ENCODE assay signal across 26 cellular contexts in the genomic region with DNA sequence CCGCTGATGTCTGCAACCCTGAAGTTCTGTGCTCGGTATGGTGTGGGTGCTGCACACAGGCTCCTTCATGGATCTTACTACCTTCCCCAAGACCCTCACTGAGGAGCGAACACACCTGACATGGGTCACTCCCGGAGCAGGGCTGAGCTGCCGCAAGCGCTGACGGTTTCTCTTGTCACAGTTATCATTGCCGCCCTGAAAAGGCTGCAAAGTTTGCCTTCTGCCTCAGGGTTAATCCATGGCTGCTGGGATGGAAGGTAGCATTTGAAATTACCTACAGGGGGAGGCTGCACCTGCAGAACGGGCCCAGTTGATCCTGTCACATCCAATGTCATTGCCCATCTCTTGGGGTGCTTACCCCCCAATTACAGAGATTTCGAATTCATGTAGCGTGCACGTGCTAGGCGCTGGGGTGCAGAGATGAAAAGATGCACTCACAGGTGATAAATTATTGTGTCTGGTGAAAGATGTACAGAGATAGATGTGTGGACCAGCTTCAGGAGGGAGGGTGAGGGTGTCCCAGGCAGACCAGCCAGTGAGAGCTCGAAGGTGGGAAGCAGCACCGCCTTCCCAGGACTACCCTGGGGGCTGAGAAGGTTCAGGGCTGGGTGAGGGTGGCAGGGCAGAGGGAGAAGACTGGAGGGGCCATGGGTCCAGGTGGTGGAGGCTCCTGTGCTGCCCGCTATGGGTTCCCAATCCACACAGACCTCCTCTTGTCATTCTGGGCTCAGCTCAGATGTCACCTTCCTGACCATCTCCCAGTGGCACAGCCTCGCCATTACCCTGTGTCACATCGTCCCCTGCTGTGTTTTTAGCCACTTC.
A peak's percentile ranks its signal among the peaks of the same experiment; 100 is the strongest.
DNase-seq lines count a peak whose midpoint lies in the region; ATAC-seq and TF ChIP-seq lines count a peak whose summit lies in the region.
"Had no signal": no experiment of that assay in that cellular context is flagged by ENCODE, and none has a peak within 500 bp of the region (broad histone marks: within the 10 kb centered on the region; RNA-seq: fewer than 3 reads in every experiment).

No MANE protein-coding gene starts in this region.

- no peaks in the 10 kb centered on the region for H3K4me1 ChIP-seq in HAP-1
- H3K4me1 ChIP-seq: A549, right atrium auricular region had no signal

- DNase-seq in activated CD8-positive, alpha-beta memory T cell treated with anti-CD3 and anti-CD28 coated beads for 24 hours: peak; percentile 24
- DNase-seq in activated CD8-positive, alpha-beta memory T cell treated with anti-CD3 and anti-CD28 coated beads, Interleukin-2, amount 50 U/mL, for 48 hours: no peak
- DNase-seq in coronary artery (ENCODE audit: low spot score): peak; percentile 47
- no peak for DNase-seq in neural crest cell (ENCODE audit: low read depth, low spot score)
- no peak for DNase-seq in NOMO-1 treated with DMSO at 0.1 percent for 48 hours (lab: John Stamatoyannopoulos, UW; ENCODE audit: unreplicated experiment)
- no peak for DNase-seq in HAP-1 (ENCODE audit: low spot score in 2 of 2)
- DNase-seq: activated CD4-positive, alpha-beta T cell treated with anti-CD3 and anti-CD28 coated beads, Interleukin-2, amount 10 ng/mL, durations not matched to agents 7 days and 5 days; activated T-cell treated with anti-CD3 and anti-CD28 coated beads for 4 hours; CD8-positive, alpha-beta memory T cell; IMR-90; mesendoderm; NCI-H1092 treated with DMSO at 0.1 percent for 48 hours; NCI-H2029; NCI-H345; NCI-H774; stimulated activated CD4-positive, alpha-beta T cell treated with anti-CD3 and anti-CD28 coated beads, Interleukin-12 subunit alpha, Interleukin-12 subunit beta, amount 100 ng/mL, for 4 hours; stimulated activated CD4-positive, alpha-beta T cell treated with anti-CD3 and anti-CD28 coated beads, Interleukin-4, amount 100 ng/mL, for 24 hours; stimulated activated naive CD4-positive, alpha-beta T cell treated with Interleukin-2 at 50 U/mL for 16 hours; T-helper 17 cell; trophoblast cell had no signal

- H3K36me3 ChIP-seq in HAP-1 (replicated peaks): no peaks in the 10 kb centered on the region
- H3K36me3 ChIP-seq: right atrium auricular region had no signal

- in situ Hi-C loops in HAP-1 (cut with MboI; ENCODE audit: low sequenced_read_pairs): no loop called here

- no peak for ATAC-seq in HG03039 (IDR thresholded peaks at IDR 0.05; ENCODE audit: unreplicated experiment)
- ATAC-seq: A549, T-helper 17 cell had no signal

- no peaks in the 10 kb centered on the region for H3K9me3 ChIP-seq in HAP-1
- H3K9me3 ChIP-seq: A549, right atrium auricular region, SK-N-SH had no signal

- H3K27ac ChIP-seq in coronary artery (no peak overlapping the region), temporal lobe (ENCODE audit: low read depth, low read length) (peak overlapping the region; percentile 72)
- H3K27ac ChIP-seq: A549, right atrium auricular region had no signal

- no peaks in the 10 kb centered on the region for H3K27me3 Mint-ChIP-seq in neural crest cell (ENCODE audit: low read depth)
- H3K27me3 Mint-ChIP-seq: activated CD4-positive, alpha-beta T cell treated with anti-CD3 and anti-CD28 coated beads, Interleukin-2, amount 10 ng/mL, durations not matched to agents 7 days and 5 days had no signal

- H3K4me3 Mint-ChIP-seq in neural crest cell: no peak overlapping the region
- H3K4me3 Mint-ChIP-seq: activated CD4-positive, alpha-beta T cell treated with anti-CD3 and anti-CD28 coated beads, Interleukin-2, amount 10 ng/mL, durations not matched to agents 7 days and 5 days; brain; CD8-positive, alpha-beta memory T cell; T-helper 17 cell had no signal

- no peak for TF ChIP-seq CTCF in coronary artery (IDR thresholded peaks at IDR 0.05)
- TF ChIP-seq CTCF in neural crest cell (conservative IDR thresholded peaks at IDR 0.05): no peak

- H3K27ac Mint-ChIP-seq in neural crest cell (ENCODE audit: unreplicated experiment): peak overlapping the region; percentile 43
- H3K27ac Mint-ChIP-seq: activated CD4-positive, alpha-beta T cell treated with anti-CD3 and anti-CD28 coated beads, Interleukin-2, amount 10 ng/mL, durations not matched to agents 7 days and 5 days; T-helper 17 cell had no signal

- no peaks in the 10 kb centered on the region for H3K27me3 ChIP-seq in HAP-1 (ENCODE audit: low read depth)
- H3K27me3 ChIP-seq: right atrium auricular region had no signal

- H3K4me3 ChIP-seq in coronary artery (no peak overlapping the region), HAP-1 (no peak overlapping the region)
- H3K4me3 ChIP-seq: A549, right atrium auricular region had no signal

- H3K36me3 Mint-ChIP-seq in neural crest cell (ENCODE audit: low read depth): no peaks in the 10 kb centered on the region
- H3K36me3 Mint-ChIP-seq: brain; CD8-positive, alpha-beta memory T cell had no signal

- H3K4me1 Mint-ChIP-seq in neural crest cell: peaks cover 29% of the 10 kb centered on the region
- H3K4me1 Mint-ChIP-seq: activated CD4-positive, alpha-beta T cell treated with anti-CD3 and anti-CD28 coated beads, Interleukin-2, amount 10 ng/mL, durations not matched to agents 7 days and 5 days; CD8-positive, alpha-beta memory T cell had no signal

- peaks cover 3% of the 10 kb centered on the region for H3K9me3 Mint-ChIP-seq in neural crest cell
- H3K9me3 Mint-ChIP-seq: activated CD4-positive, alpha-beta T cell treated with anti-CD3 and anti-CD28 coated beads, Interleukin-2, amount 10 ng/mL, durations not matched to agents 7 days and 5 days; CD8-positive, alpha-beta memory T cell had no signal

Comparison
In these comparisons a context has a peak if more than half of its experiments do, and no peak if none do; other contexts are left out.
1. DNase-seq: peak in activated CD8-positive, alpha-beta memory T cell treated with anti-CD3 and anti-CD28 coated beads for 24 hours (single experiment) and coronary artery (single experiment); none in activated CD8-positive, alpha-beta memory T cell treated with anti-CD3 and anti-CD28 coated beads, Interleukin-2, amount 50 U/mL, for 48 hours (single experiment), neural crest cell (single experiment), NOMO-1 treated with DMSO at 0.1 percent for 48 hours (single experiment) and HAP-1 (0 of 2).